1 cellular context compared by ENCODE assay signal in genomic region chrX:24023538-24023937, GRCh38.
TF ChIP-seq lines count a peak whose summit lies in the region.

No MANE protein-coding gene starts in this region.

TF ChIP-seq in SK-N-SH treated with all-trans-retinoic acid at 6 μM for 48 hours, 23 proteins besides CTCF, POLR2A, EP300 and RAD21 (continued from another document):
- TF ChIP-seq, protein P1, sequence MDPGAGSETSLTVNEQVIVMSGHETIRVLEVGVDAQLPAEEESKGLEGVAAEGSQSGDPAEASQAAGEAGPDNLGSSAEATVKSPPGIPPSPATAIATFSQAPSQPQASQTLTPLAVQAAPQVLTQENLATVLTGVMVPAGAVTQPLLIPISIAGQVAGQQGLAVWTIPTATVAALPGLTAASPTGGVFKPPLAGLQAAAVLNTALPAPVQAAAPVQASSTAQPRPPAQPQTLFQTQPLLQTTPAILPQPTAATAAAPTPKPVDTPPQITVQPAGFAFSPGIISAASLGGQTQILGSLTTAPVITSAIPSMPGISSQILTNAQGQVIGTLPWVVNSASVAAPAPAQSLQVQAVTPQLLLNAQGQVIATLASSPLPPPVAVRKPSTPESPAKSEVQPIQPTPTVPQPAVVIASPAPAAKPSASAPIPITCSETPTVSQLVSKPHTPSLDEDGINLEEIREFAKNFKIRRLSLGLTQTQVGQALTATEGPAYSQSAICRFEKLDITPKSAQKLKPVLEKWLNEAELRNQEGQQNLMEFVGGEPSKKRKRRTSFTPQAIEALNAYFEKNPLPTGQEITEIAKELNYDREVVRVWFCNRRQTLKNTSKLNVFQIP (CRISPR knock-in tag; IDR thresholded peaks at IDR 0.05; ENCODE audit: borderline replicate concordance, low read depth) = no peak
- TF ChIP-seq OSR1 (CRISPR knock-in tag; IDR thresholded peaks at IDR 0.05) (no peak), ZC3H10 (CRISPR knock-in tag; IDR thresholded peaks at IDR 0.05) (no peak), CSRNP3 (CRISPR knock-in tag; IDR thresholded peaks at IDR 0.05) (no peak), CREB5 (CRISPR knock-in tag; IDR thresholded peaks at IDR 0.05; ENCODE audit: low read depth) (no peak)
- TF ChIP-seq, protein P2, sequence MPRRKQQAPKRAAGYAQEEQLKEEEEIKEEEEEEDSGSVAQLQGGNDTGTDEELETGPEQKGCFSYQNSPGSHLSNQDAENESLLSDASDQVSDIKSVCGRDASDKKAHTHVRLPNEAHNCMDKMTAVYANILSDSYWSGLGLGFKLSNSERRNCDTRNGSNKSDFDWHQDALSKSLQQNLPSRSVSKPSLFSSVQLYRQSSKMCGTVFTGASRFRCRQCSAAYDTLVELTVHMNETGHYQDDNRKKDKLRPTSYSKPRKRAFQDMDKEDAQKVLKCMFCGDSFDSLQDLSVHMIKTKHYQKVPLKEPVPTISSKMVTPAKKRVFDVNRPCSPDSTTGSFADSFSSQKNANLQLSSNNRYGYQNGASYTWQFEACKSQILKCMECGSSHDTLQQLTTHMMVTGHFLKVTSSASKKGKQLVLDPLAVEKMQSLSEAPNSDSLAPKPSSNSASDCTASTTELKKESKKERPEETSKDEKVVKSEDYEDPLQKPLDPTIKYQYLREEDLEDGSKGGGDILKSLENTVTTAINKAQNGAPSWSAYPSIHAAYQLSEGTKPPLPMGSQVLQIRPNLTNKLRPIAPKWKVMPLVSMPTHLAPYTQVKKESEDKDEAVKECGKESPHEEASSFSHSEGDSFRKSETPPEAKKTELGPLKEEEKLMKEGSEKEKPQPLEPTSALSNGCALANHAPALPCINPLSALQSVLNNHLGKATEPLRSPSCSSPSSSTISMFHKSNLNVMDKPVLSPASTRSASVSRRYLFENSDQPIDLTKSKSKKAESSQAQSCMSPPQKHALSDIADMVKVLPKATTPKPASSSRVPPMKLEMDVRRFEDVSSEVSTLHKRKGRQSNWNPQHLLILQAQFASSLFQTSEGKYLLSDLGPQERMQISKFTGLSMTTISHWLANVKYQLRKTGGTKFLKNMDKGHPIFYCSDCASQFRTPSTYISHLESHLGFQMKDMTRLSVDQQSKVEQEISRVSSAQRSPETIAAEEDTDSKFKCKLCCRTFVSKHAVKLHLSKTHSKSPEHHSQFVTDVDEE (CRISPR knock-in tag; IDR thresholded peaks at IDR 0.05) = no peak
